2 cellular contexts compared by ENCODE assay signal in genomic region chr19:54451997-54452396, GRCh38.
TF ChIP-seq lines count a peak whose summit lies in the region.

No MANE protein-coding gene starts in this region.

TF ChIP-seq in A549, 52 proteins besides CTCF, POLR2A, EP300 and RAD21:
- no peak for TF ChIP-seq E2F6 (IDR thresholded peaks at IDR 0.05; ENCODE audit: borderline replicate concordance, low read depth)
- TF ChIP-seq KDM5A (IDR thresholded peaks at IDR 0.05) = no peak
- no peak for TF ChIP-seq MAFK (IDR thresholded peaks at IDR 0.05; ENCODE audit: partially characterized antibody)
- no peak for TF ChIP-seq FOSL2 (IDR thresholded peaks at IDR 0.05)
- no peak for TF ChIP-seq FOSL2 (CRISPR knock-in tag; IDR thresholded peaks at IDR 0.05)

TF ChIP-seq in GM12878, 131 proteins besides CTCF, POLR2A, EP300 and RAD21:
- no peak for TF ChIP-seq BRCA1 (IDR thresholded peaks at IDR 0.05; ENCODE audit: low read depth, low read length)
- no peak for TF ChIP-seq DPF2 (IDR thresholded peaks at IDR 0.05)
- TF ChIP-seq E4F1 (IDR thresholded peaks at IDR 0.05; ENCODE audit: borderline replicate concordance, partially characterized antibody) = no peak
- TF ChIP-seq KDM1A (IDR thresholded peaks at IDR 0.05; ENCODE audit: borderline replicate concordance) = no peak
- TF ChIP-seq ESRRA (IDR thresholded peaks at IDR 0.05; ENCODE audit: low read length) = no peak
- TF ChIP-seq PRDM15 (CRISPR knock-in tag; IDR thresholded peaks at IDR 0.05) = no peak
- TF ChIP-seq MEF2B (IDR thresholded peaks at IDR 0.05; ENCODE audit: partially characterized antibody, poor library complexity, severe bottlenecking) = no peak
- no peak for TF ChIP-seq E2F4 (IDR thresholded peaks at IDR 0.05; ENCODE audit: low read depth, low read length)
- TF ChIP-seq ZNF687 (IDR thresholded peaks at IDR 0.05) = no peak
- TF ChIP-seq LARP7 (IDR thresholded peaks at IDR 0.05) = no peak
- no peak for TF ChIP-seq BMI1 (IDR thresholded peaks at IDR 0.05; ENCODE audit: borderline replicate concordance)
